Comparison of ENCODE assay signal across 8 cellular contexts in the genomic region with DNA sequence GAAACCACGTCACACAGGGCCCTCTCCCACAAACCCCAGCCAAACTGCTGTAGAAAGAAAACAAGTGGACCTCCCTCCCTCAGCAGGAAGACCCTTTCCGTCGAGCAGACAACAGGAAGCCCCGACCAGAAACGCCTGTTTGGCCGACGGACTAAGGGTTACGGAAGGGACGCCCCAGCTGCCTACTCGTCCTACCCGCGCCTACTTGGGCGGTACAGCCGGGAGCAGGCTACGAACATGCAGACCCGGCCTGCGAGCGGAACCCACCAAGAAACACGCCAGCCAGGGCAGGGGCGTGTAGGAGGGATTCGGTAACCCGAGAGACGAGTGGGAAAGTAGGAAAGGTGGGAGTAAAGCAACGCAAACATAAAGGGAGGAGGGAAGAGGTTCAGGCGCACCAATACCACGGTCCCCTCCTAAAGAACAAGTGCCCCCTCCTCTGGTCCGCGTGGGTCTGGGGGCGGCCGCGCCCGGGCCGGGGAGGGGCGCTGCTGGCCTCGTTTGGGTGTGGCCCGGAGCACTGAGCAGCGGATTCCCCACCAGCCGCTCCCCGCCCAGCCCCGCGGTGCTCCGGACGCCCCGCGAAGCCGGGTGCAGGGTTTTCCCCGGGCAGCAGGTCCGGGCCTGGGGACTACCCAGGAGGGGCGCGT. TPM values are rescaled to one million over a fixed set of nuclear protein-coding genes. Genes with fewer than 3 reads are reported as not detected.
DNase-seq lines count a peak whose midpoint lies in the region; ATAC-seq, FAIRE-seq and TF ChIP-seq lines count a peak whose summit lies in the region.

No MANE protein-coding gene starts in this region.

- H2AFZ ChIP-seq in GM23338 (peak overlapping the region; percentile 97), astrocyte (ENCODE audit: low read depth, low read length) (peak overlapping the region; percentile 41)

- 0 out of 2 replicates have a peak, but pooled peaks cover 4% of the 10 kb centered on the region for H4K20me1 ChIP-seq in GM23338 (replicated peaks; ENCODE audit: insufficient read depth)
- peaks cover 26% of the 10 kb centered on the region for H4K20me1 ChIP-seq in astrocyte (ENCODE audit: insufficient read depth, low read length)

- H3K4me3 ChIP-seq in GM23338 (peak overlapping the region; percentile 92), RWPE2 (ENCODE audit: severe bottlenecking) (peak overlapping the region; percentile 94), astrocyte (ENCODE audit: insufficient read depth, low read depth, low read length) (peak overlapping the region; percentile 83), WERI-Rb-1 (ENCODE audit: low read depth, low read length) (no peak overlapping the region)

- H3K27ac ChIP-seq in GM23338 (ENCODE audit: low read depth) (peak overlapping the region; percentile 55), RWPE2 (ENCODE audit: poor library complexity, severe bottlenecking) (peak overlapping the region; percentile 100), astrocyte (ENCODE audit: low read depth, low read length) (peak overlapping the region; percentile 94), WERI-Rb-1 (no peak overlapping the region)

- H3K27me3 Mint-ChIP-seq in GM23338 (ENCODE audit: insufficient read depth, low read depth, poor library complexity): peaks cover 24% of the 10 kb centered on the region
- H3K27me3 Mint-ChIP-seq in astrocyte (ENCODE audit: low read depth, unreplicated experiment): no peaks in the 10 kb centered on the region

- H3K4me3 Mint-ChIP-seq in GM23338: peak overlapping the region; percentile 88
- H3K4me3 Mint-ChIP-seq in astrocyte (ENCODE audit: unreplicated experiment): peak overlapping the region; percentile 99

- peaks cover 3% of the 10 kb centered on the region; the same call in 1 of the 2 replicates for H3F3A ChIP-seq in GM23338 (replicated peaks; ENCODE audit: low read depth)

- peaks cover 39% of the 10 kb centered on the region for H3K79me2 ChIP-seq in GM23338 (replicated peaks; ENCODE audit: insufficient read depth)
- peaks cover 40% of the 10 kb centered on the region for H3K79me2 ChIP-seq in astrocyte (ENCODE audit: insufficient read depth, low read length)

- H3K9me3 ChIP-seq in RWPE2 (ENCODE audit: severe bottlenecking) (no peaks in the 10 kb centered on the region), astrocyte (ENCODE audit: insufficient read depth, low read depth, low read length) (no peaks in the 10 kb centered on the region), WERI-Rb-1 (ENCODE audit: severe bottlenecking) (peaks cover 23% of the 10 kb centered on the region)

- peak overlapping the region; percentile 98 for H3K9ac ChIP-seq in astrocyte (ENCODE audit: low read length)

- H3K9me2 ChIP-seq in GM23338 (ENCODE audit: insufficient read depth): no peaks in the 10 kb centered on the region

- H3K9me3 Mint-ChIP-seq in GM23338: no peaks in the 10 kb centered on the region
- no peaks in the 10 kb centered on the region for H3K9me3 Mint-ChIP-seq in astrocyte (ENCODE audit: unreplicated experiment)

- ATAC-seq in GM23338 (peak; percentile 45), RWPE2 (ENCODE audit: low read depth) (no peak; the same call in 2 of the 3 replicates), HG02973 (IDR thresholded peaks at IDR 0.05; ENCODE audit: unreplicated experiment) (no peak)

- no peaks in the 10 kb centered on the region for H3K36me3 ChIP-seq in GM23338 (ENCODE audit: insufficient read depth)
- H3K36me3 ChIP-seq in RWPE2 (ENCODE audit: low read depth): peaks cover 43% of the 10 kb centered on the region
- H3K36me3 ChIP-seq in astrocyte (ENCODE audit: insufficient read depth, low read length): no peaks in the 10 kb centered on the region
- H3K36me3 ChIP-seq in WERI-Rb-1: no peaks in the 10 kb centered on the region

- H3K4me1 ChIP-seq in GM23338 (ENCODE audit: insufficient read depth) (peaks cover 39% of the 10 kb centered on the region), RWPE2 (ENCODE audit: insufficient read depth, poor library complexity, severe bottlenecking) (peaks cover 49% of the 10 kb centered on the region), astrocyte (ENCODE audit: insufficient read depth, low read length) (peaks cover 58% of the 10 kb centered on the region)

- no peak for FAIRE-seq in astrocyte (lab: Jason Lieb, UNC)

- DNase-seq in GM23338 (ENCODE audit: low spot score) (peak; percentile 76), RWPE2 (ENCODE audit: low spot score) (no peak), astrocyte (ENCODE audit: low read depth) (peak; percentile 26), iris pigment epithelial cell (ENCODE audit: low read depth) (peak; percentile 40), NCI-H345 (lab: John Stamatoyannopoulos, UW) (no peak), WERI-Rb-1 (no peak)
- peak; percentile 22 for DNase-seq in stimulated activated CD4-positive, alpha-beta T cell treated with anti-CD3 and anti-CD28 coated beads, Interleukin-4, amount 100 ng/mL, for 4 hours

- H3K36me3 Mint-ChIP-seq in GM23338 (ENCODE audit: low read depth) (no peaks in the 10 kb centered on the region), astrocyte (ENCODE audit: low read depth, unreplicated experiment) (peaks cover 3% of the 10 kb centered on the region)

- TF ChIP-seq CTCF in GM23338 (conservative IDR thresholded peaks at IDR 0.05; ENCODE audit: low read depth in 2 of 2) (no peak), RWPE2 (IDR thresholded peaks at IDR 0.05; ENCODE audit: poor library complexity, severe bottlenecking) (no peak), astrocyte (IDR thresholded peaks at IDR 0.05; ENCODE audit: insufficient read depth, low read depth, low read length) (no peak), WERI-Rb-1 (IDR thresholded peaks at IDR 0.05; ENCODE audit: low read depth, low read length) (no peak)

- H3K4me2 ChIP-seq in GM23338: peak overlapping the region; percentile 95
- H3K4me2 ChIP-seq in astrocyte (ENCODE audit: low read length): peak overlapping the region; percentile 97

- H3K27me3 ChIP-seq in GM23338 (ENCODE audit: insufficient read depth) (peaks cover 16% of the 10 kb centered on the region), RWPE2 (ENCODE audit: insufficient read depth, poor library complexity, severe bottlenecking) (no peaks in the 10 kb centered on the region), astrocyte (ENCODE audit: insufficient read depth, low read length) (no peaks in the 10 kb centered on the region), WERI-Rb-1 (ENCODE audit: insufficient read depth, low read depth, severe bottlenecking) (peaks cover 99% of the 10 kb centered on the region)

- H3K4me1 Mint-ChIP-seq in GM23338 (peaks cover 35% of the 10 kb centered on the region), astrocyte (ENCODE audit: low read depth, unreplicated experiment) (peaks cover 36% of the 10 kb centered on the region)

- no peak overlapping the region for H3K27ac Mint-ChIP-seq in GM23338
- peak overlapping the region; percentile 99 for H3K27ac Mint-ChIP-seq in astrocyte (ENCODE audit: unreplicated experiment)

TF ChIP-seq in GM23338, 12 proteins besides CTCF, POLR2A, EP300 and RAD21 (continues in another document):
- TF ChIP-seq CREB1 (CRISPR knock-in tag; IDR thresholded peaks at IDR 0.05; ENCODE audit: low read depth) (no peak), POLR2AphosphoS5 (IDR thresholded peaks at IDR 0.05; ENCODE audit: low read depth) (peak; percentile 12; the same call in 1 of the 2 replicates)

RNA-seq across cellular contexts. Expression of gene S100A10, which starts 0.5 kb away (rescaled TPM):
- total RNA-seq in GM23338 (2014; rRNA removed; shearing (Covaris generic)): 25.6 and 35.9 TPM in 2 replicates
- polyA plus RNA-seq in GM23338 (2016; fragmentation: Nextera tagmentation; extraction: Ambion mirVana): 634 and 677 TPM in 2 replicates
- total RNA-seq in astrocyte: 1,137 and 1,257 TPM in 2 replicates

RNA-seq across cellular contexts. Expression of gene S100A11, which starts 43.6 kb away (rescaled TPM):
- total RNA-seq in GM23338 (2014; rRNA removed; shearing (Covaris generic)): 73.1 and 78.6 TPM in 2 replicates
- polyA plus RNA-seq in GM23338 (2016; fragmentation: Nextera tagmentation; extraction: Ambion mirVana): 596 and 668 TPM in 2 replicates
- total RNA-seq in astrocyte: 1,415 and 1,482 TPM in 2 replicates

Comparison
In these comparisons a context has a peak if more than half of its experiments do, and no peak if none do; other contexts are left out.
1. DNase-seq: peak in GM23338 (single experiment), astrocyte (single experiment), iris pigment epithelial cell (single experiment) and stimulated activated CD4-positive, alpha-beta T cell treated with anti-CD3 and anti-CD28 coated beads, Interleukin-4, amount 100 ng/mL, for 4 hours (2 of 2); none in RWPE2 (single experiment), NCI-H345 (single experiment) and WERI-Rb-1 (single experiment).
2. RNA of gene S100A10, which starts 0.5 kb away (total RNA-seq): 1,137 to 1,257 TPM in astrocyte; 25.6 to 35.9 TPM in GM23338; every median in the first group is over 10 times any median in the second.
3. RNA of gene S100A11, which starts 43.6 kb away (total RNA-seq): 1,415 to 1,482 TPM in astrocyte; 73.1 to 78.6 TPM in GM23338; every median in the first group is over 10 times any median in the second.